Comparison of ENCODE assay signal across 10 cellular contexts in the genomic region with DNA sequence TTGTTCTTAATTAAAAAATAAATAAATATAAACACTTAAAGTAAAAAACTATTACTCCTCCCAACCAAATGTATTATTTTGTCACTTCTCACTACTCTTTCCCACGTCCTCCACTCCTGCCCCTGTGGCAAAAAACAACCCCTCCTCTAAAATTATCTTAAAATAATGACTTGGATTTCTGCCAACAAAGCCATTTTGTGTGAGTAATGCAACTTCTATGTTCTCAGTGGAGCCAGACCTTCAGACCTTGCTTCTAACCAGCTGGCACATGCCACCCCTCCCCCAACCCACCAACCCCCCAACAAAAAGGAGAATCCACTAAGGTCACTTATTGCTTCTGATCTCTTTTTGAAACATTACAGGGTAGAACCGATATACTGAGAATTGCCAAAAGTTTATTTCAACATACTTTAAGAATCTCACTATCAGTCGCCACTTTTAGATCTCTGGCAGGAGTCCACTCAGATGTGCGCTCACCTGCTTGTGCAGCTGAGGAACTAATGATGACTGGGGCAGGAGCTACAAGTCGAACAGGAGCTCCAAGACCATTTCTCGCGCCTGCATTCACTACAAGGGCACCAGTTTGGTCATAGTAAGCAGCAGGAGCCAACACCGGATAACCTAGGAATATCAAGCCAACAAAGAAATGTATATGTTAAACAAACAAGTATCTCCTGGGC. TPM values are rescaled to one million over a fixed set of nuclear protein-coding genes. Genes with fewer than 3 reads are reported as not detected.
A peak's percentile ranks its signal among the peaks of the same experiment; 100 is the strongest.
DNase-seq lines count a peak whose midpoint lies in the region; ATAC-seq and TF ChIP-seq lines count a peak whose summit lies in the region.
"Had no signal": no experiment of that assay in that cellular context is flagged by ENCODE, and none has a peak within 500 bp of the region (broad histone marks: within the 10 kb centered on the region; RNA-seq: fewer than 3 reads in every experiment).

No MANE protein-coding gene starts in this region.

- no peaks in the 10 kb centered on the region for H3K9me3 Mint-ChIP-seq in CD8-positive, alpha-beta T cell

- DNase-seq in ELR (ENCODE audit: low read depth) (peak; percentile 77), NCI-H2107 (lab: John Stamatoyannopoulos, UW) (peak; percentile 58), dedifferentiated amniotic fluid mesenchymal stem cell (ENCODE audit: extremely low spot score) (peak; percentile 44), omental fat pad (ENCODE audit: low spot score) (no peak)
- DNase-seq in stimulated activated CD4-positive, alpha-beta T cell treated with anti-CD3 and anti-CD28 coated beads, Interleukin-4, amount 100 ng/mL, for 4 hours = no peak
- no peak for DNase-seq in CD8-positive, alpha-beta T cell
- DNase-seq: aorta had no signal

- no peaks in the 10 kb centered on the region for H3K4me1 ChIP-seq in CD8-positive, alpha-beta T cell (ENCODE audit: insufficient read depth, low read length)

- no peak overlapping the region for H3K4me3 Mint-ChIP-seq in CD8-positive, alpha-beta T cell

- no peaks in the 10 kb centered on the region for H3K9me3 ChIP-seq in CD8-positive, alpha-beta T cell (ENCODE audit: low read length)

- peaks cover 74% of the 10 kb centered on the region for H3K36me3 ChIP-seq in CD8-positive, alpha-beta T cell (ENCODE audit: insufficient read depth, low read length)

- peak; percentile 72 for ATAC-seq in omental fat pad (ENCODE audit: low FRiP score)
- no peak for ATAC-seq in CD8-positive, alpha-beta T cell
- no peak for ATAC-seq in GM21737 (IDR thresholded peaks at IDR 0.05; ENCODE audit: unreplicated experiment)
- no peak for ATAC-seq in HG03045 (IDR thresholded peaks at IDR 0.05; ENCODE audit: unreplicated experiment)
- ATAC-seq: sciatic nerve had no signal

- peaks cover 22% of the 10 kb centered on the region for H3K4me1 Mint-ChIP-seq in CD8-positive, alpha-beta T cell (ENCODE audit: low read depth)

- POLR2A ChIA-PET in CD8-positive, alpha-beta T cell (lab: Charles Lee) = no interaction called here

- no peak overlapping the region for H3K27ac ChIP-seq in CD8-positive, alpha-beta T cell (ENCODE audit: low read depth, low read length)

- TF ChIP-seq CTCF in omental fat pad (IDR thresholded peaks at IDR 0.05) = no peak
- TF ChIP-seq CTCF in CD8-positive, alpha-beta T cell (IDR thresholded peaks at IDR 0.05) = no peak

- CTCF ChIA-PET in CD8-positive, alpha-beta T cell (lab: Charles Lee) = interaction anchor here (0.6 to 0.7 kb wide), 2 partner anchors 22 to 1926 kb away, joined by 3 to 4 read pairs; no protein-coding TSS in a partner anchor

- no peaks in the 10 kb centered on the region for H3K27me3 Mint-ChIP-seq in CD8-positive, alpha-beta T cell (ENCODE audit: low read depth)

- no peaks in the 10 kb centered on the region for H3K27me3 ChIP-seq in CD8-positive, alpha-beta T cell (ENCODE audit: insufficient read depth, low read length)

- intact Hi-C loops in CD8-positive, alpha-beta T cell (cut with DNase I, micrococcal nuclease) = loop anchor here in 1 of 2 experiments (10.0 kb wide), 1 partner anchor 98 kb away; the partner anchor contains the start of gene PUM1

- no peak overlapping the region for H3K27ac Mint-ChIP-seq in CD8-positive, alpha-beta T cell

- H3K36me3 Mint-ChIP-seq in CD8-positive, alpha-beta T cell = peaks cover 94% of the 10 kb centered on the region

- no peak overlapping the region for H3K4me3 ChIP-seq in CD8-positive, alpha-beta T cell (ENCODE audit: low read depth, low read length)

RNA-seq across cellular contexts. Expression of gene SDC3, which starts 58.3 kb away (rescaled TPM):
- 10 to 100 TPM; 27.3 to 38.1 (median 30.8) TPM for total RNA-seq in omental fat pad
- total RNA-seq in CD8-positive, alpha-beta T cell = not detected

Comparison
In these comparisons a context has a peak if more than half of its experiments do, and no peak if none do; other contexts are left out.
1. DNase-seq: peak in ELR (single experiment), NCI-H2107 (single experiment) and dedifferentiated amniotic fluid mesenchymal stem cell (single experiment); none in omental fat pad (single experiment), stimulated activated CD4-positive, alpha-beta T cell treated with anti-CD3 and anti-CD28 coated beads, Interleukin-4, amount 100 ng/mL, for 4 hours (0 of 2) and CD8-positive, alpha-beta T cell (0 of 7).
2. RNA of gene SDC3, which starts 58.3 kb away (total RNA-seq): 27.3 to 38.1 TPM in omental fat pad; not detected in CD8-positive, alpha-beta T cell; every median in the first group is over 10 times any median in the second.